Comparison of ENCODE assay signal across 24 cellular contexts in genomic region chr22:39571538-39571937, GRCh38.
"Had no signal": no experiment of that assay in that cellular context is flagged by ENCODE, and none has a peak within 500 bp of the region (broad histone marks: within the 10 kb centered on the region; RNA-seq: fewer than 3 reads in every experiment).

No MANE protein-coding gene starts in this region.

- H3K4me2 ChIP-seq: neural progenitor cell had no signal

- H3K4me3 ChIP-seq: neural progenitor cell, ovary, psoas muscle, right lobe of liver, sigmoid colon, stomach, thoracic aorta, thyroid gland, tibial nerve, upper lobe of right lung, vagina had no signal

- H3K4me1 ChIP-seq: neural progenitor cell, parathyroid adenoma, psoas muscle, right lobe of liver, sigmoid colon, stomach, tibial nerve, upper lobe of right lung, vagina had no signal

- H3K9me3 ChIP-seq: ovary, psoas muscle, right lobe of liver, sigmoid colon, stomach, thoracic aorta, thyroid gland, tibial nerve, upper lobe of right lung, vagina had no signal

- H3K79me2 ChIP-seq: parathyroid adenoma had no signal

- H2AFZ ChIP-seq: neural progenitor cell, parathyroid adenoma had no signal

- H3K27ac ChIP-seq: neural progenitor cell, ovary, parathyroid adenoma, psoas muscle, right lobe of liver, sigmoid colon, stomach, thoracic aorta, thyroid gland, tibial nerve, upper lobe of right lung, vagina had no signal

- H3K27me3 ChIP-seq: neural progenitor cell, ovary, right lobe of liver, thyroid gland, tibial nerve, vagina had no signal

- H3K9ac ChIP-seq: neural progenitor cell, parathyroid adenoma had no signal

- DNase-seq: natural killer cell; occipital lobe; ovary; posterior cingulate gyrus; psoas muscle; right cardiac atrium; right lobe of liver; sigmoid colon; small intestine; stimulated activated CD4-positive, alpha-beta T cell treated with anti-CD3 and anti-CD28 coated beads, Interleukin-15, amount 100 ng/mL, for 24 hours; stimulated activated CD4-positive, alpha-beta T cell treated with anti-CD3 and anti-CD28 coated beads, Interleukin-2, amount 100 ng/mL, for 24 hours; stimulated activated CD4-positive, alpha-beta T cell treated with anti-CD3 and anti-CD28 coated beads, Interleukin-2, amount 100 ng/mL, for 48 hours; stimulated activated CD4-positive, alpha-beta T cell treated with anti-CD3 and anti-CD28 coated beads, Interleukin-4, amount 100 ng/mL, for 24 hours; stimulated activated naive B cell treated with anti-CD40 and anti-IgM and Interleukin-4, amounts not matched to agents 10 μg/mL and 1 μg/mL and 100 μg/mL, for 72 hours; stimulated activated naive CD4-positive, alpha-beta T cell treated with Interleukin-2 at 50 U/mL for 16 hours; stomach; thyroid gland; upper lobe of right lung had no signal

- FAIRE-seq: small intestine had no signal

- H3K36me3 ChIP-seq: neural progenitor cell, ovary, right lobe of liver, sigmoid colon, stomach, thoracic aorta, thyroid gland, tibial nerve, upper lobe of right lung, vagina had no signal

- ATAC-seq: natural killer cell; psoas muscle; right cardiac atrium; right lobe of liver; stimulated activated effector memory CD8-positive, alpha-beta T cell treated with anti-CD3 and anti-CD28 coated beads, Interleukin-12 subunit alpha, Interleukin-12 subunit beta, amount 100 ng/mL, for 72 hours; stimulated activated naive B cell treated with anti-CD40 and anti-IgM and Interleukin-4, amounts not matched to agents 10 μg/mL and 1 μg/mL and 100 μg/mL, for 72 hours; upper lobe of right lung had no signal
